Comparison of ENCODE assay signal across 8 cellular contexts in the genomic region with DNA sequence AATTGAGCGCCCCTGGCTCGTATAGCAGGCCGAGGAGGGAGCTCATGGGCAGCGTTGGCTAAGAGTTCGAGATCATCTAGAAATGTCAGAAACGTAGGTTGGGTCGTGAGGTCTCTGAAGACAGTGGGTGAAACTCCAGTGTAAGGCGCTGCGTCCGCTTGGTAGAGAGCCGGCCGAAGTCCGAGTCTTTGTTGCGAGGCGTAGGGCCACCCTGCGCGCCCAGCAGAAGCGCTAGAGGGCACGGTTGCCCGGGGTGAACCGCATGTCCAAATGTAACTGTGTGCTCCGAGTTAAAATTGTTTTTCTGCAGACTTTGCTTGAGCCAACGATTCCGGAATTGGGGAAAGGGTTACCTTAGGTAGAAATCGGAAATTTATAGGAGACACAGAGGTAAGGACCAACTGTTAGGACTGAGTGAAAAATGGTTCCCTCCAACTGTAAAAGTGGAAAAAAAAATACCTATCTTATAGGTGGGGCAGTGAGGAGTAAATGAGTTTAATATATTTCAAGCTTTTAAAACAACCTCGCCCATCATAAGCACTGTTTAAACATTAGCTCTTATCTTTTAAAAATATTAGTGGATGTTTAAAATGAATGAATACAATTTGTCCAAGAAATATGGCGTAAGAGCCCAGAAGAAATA. TPM values are rescaled to one million over a fixed set of nuclear protein-coding genes. Genes with fewer than 3 reads are reported as not detected.
DNase-seq lines count a peak whose midpoint lies in the region; ATAC-seq and TF ChIP-seq lines count a peak whose summit lies in the region.

No MANE protein-coding gene starts in this region.

- H3K27ac Mint-ChIP-seq in type B pancreatic cell: peak overlapping the region; percentile 99

- peak overlapping the region; percentile 96 for H3K4me2 ChIP-seq in fibroblast of lung (ENCODE audit: extremely low read depth, insufficient read depth, low read length)

- H3K9ac ChIP-seq in fibroblast of lung (ENCODE audit: insufficient read depth, low read length): peak overlapping the region; percentile 82

- H3K4me3 ChIP-seq in AG04449 (ENCODE audit: low read depth, low read length) (peak overlapping the region; percentile 89), fibroblast of lung (replicated peaks in 1 of 4; ENCODE audit: control extremely low read depth in 1 of 4, insufficient read depth in 1 of 4, low read depth in 3 of 4, low read length in 4 of 4) (peak overlapping the region; percentile 76 to 97 (median 90)), muscle layer of duodenum (ENCODE audit: low read depth in 1 of 2, low read length in 2 of 2) (peak overlapping the region; percentile 75 to 87)

- H3K9me3 ChIP-seq in fibroblast of lung (ENCODE audit: control insufficient read depth, insufficient read depth, low read depth, low read length) (no peaks in the 10 kb centered on the region), muscle layer of duodenum (ENCODE audit: control insufficient read depth in 1 of 2, low read length in 2 of 2) (no peaks in the 10 kb centered on the region)

- H3K4me1 ChIP-seq in fibroblast of lung (ENCODE audit: control insufficient read depth, extremely low read depth, insufficient read depth, low read length): peaks cover 8% of the 10 kb centered on the region
- peaks cover 16 to 18% of the 10 kb centered on the region in 2 donors for H3K4me1 ChIP-seq in muscle layer of duodenum (ENCODE audit: control insufficient read depth in 1 of 2, insufficient read depth in 2 of 2, low read length in 2 of 2)

- H3K36me3 ChIP-seq in fibroblast of lung (ENCODE audit: control insufficient read depth, insufficient read depth, low read length) (no peaks in the 10 kb centered on the region), muscle layer of duodenum (ENCODE audit: control insufficient read depth in 1 of 2, insufficient read depth in 2 of 2, low read length in 2 of 2) (no peaks in the 10 kb centered on the region)

- H3K4me1 Mint-ChIP-seq in type B pancreatic cell (ENCODE audit: unreplicated experiment): peaks cover 35% of the 10 kb centered on the region

- TF ChIP-seq CTCF in AG04449 (IDR thresholded peaks at IDR 0.05; ENCODE audit: insufficient read depth, low read length, missing control alignments) (peak; percentile 65), GM12873 (IDR thresholded peaks at IDR 0.05; ENCODE audit: insufficient read depth, low read depth, low read length, missing control alignments) (peak; percentile 51), fibroblast of lung (conservative IDR thresholded peaks at IDR 0.05 in 1 of 2, IDR thresholded peaks at IDR 0.05 in 1 of 2; ENCODE audit: low read depth in 1 of 2, low read length in 2 of 2) (peak; percentile 31 to 59), type B pancreatic cell (conservative IDR thresholded peaks at IDR 0.05) (peak; percentile 59)

- peaks cover 5% of the 10 kb centered on the region for H3K36me3 Mint-ChIP-seq in type B pancreatic cell

- POLR2A ChIA-PET in AG04449 (lab: Yijun Ruan, JAX): interaction anchor here (0.8 to 1.9 kb wide), 12 partner anchors 11 to 218 kb away, joined by 3 to 12 read pairs (median 4); a partner anchor contains a TSS

- H3K9me3 Mint-ChIP-seq in type B pancreatic cell: no peaks in the 10 kb centered on the region

- H2AFZ ChIP-seq in fibroblast of lung (ENCODE audit: low read length): peak overlapping the region; percentile 97

- H3K27ac ChIP-seq in fibroblast of lung (ENCODE audit: insufficient read depth, low read length) (peak overlapping the region; percentile 97), muscle layer of duodenum (ENCODE audit: low read length) (peak overlapping the region; percentile 97)

- DNase-seq in AG04449 (ENCODE audit: low read depth, low spot score) (no peak), NCI-H510A (lab: John Stamatoyannopoulos, UW) (peak; percentile 42), fibroblast of lung (ENCODE audit: low read depth in 2 of 2) (peak; percentile 52 to 65), type B pancreatic cell (ENCODE audit: extremely low spot score, unreplicated experiment) (no peak)
- peak; percentile 16 to 19 for DNase-seq in activated T-helper 1 cell treated with anti-CD3 and anti-CD28 coated beads, Interleukin-2, amount 50 U/mL, for 16 hours (ENCODE audit: low read depth in 1 of 2, low spot score in 1 of 2)

- peak overlapping the region; percentile 98 for H3K4me3 Mint-ChIP-seq in type B pancreatic cell

- H3K27me3 ChIP-seq in fibroblast of lung (ENCODE audit: control insufficient read depth, insufficient read depth, low read length): no peaks in the 10 kb centered on the region
- H3K27me3 ChIP-seq in muscle layer of duodenum (ENCODE audit: low read depth, low read length): no peaks in the 10 kb centered on the region

- CTCF ChIA-PET in AG04449 (lab: Yijun Ruan, JAX): interaction anchor here (0.5 to 5.8 kb wide), 18 partner anchors 8 to 378 kb away, joined by 3 to 53 read pairs (median 4); a partner anchor contains a TSS

- no peaks in the 10 kb centered on the region for H4K20me1 ChIP-seq in fibroblast of lung (ENCODE audit: control insufficient read depth, extremely low read depth, insufficient read depth, low read length)

- H3K27me3 Mint-ChIP-seq in type B pancreatic cell: peaks cover 8% of the 10 kb centered on the region

- H3K79me2 ChIP-seq in fibroblast of lung (ENCODE audit: control insufficient read depth, insufficient read depth, low read length): peaks cover 37% of the 10 kb centered on the region

- peak; percentile 1 for ATAC-seq in HG03039 (IDR thresholded peaks at IDR 0.05; ENCODE audit: unreplicated experiment)

RNA-seq across cellular contexts. Expression of a gene that starts 1.0 kb away (rescaled TPM):
- 28.9 and 31.1 TPM in 2 replicates for total RNA-seq in fibroblast of lung
- 17.5 and 29.7 TPM in 2 replicates for polyA plus RNA-seq in fibroblast of lung
- 16.6 and 22.7 TPM in 2 replicates for polyA plus RNA-seq in fibroblast of lung (2012)
- 132 and 142 TPM in 2 replicates for polyA minus RNA-seq in fibroblast of lung (ENCODE audit: low replicate concordance)
- 18.2 and 26.6 TPM in 2 replicates for total RNA-seq in type B pancreatic cell (ENCODE audit: low replicate concordance)

Comparison
In these comparisons a context has a peak if more than half of its experiments do, and no peak if none do; other contexts are left out.
1. DNase-seq: peak in NCI-H510A (single experiment), activated T-helper 1 cell treated with anti-CD3 and anti-CD28 coated beads, Interleukin-2, amount 50 U/mL, for 16 hours (2 of 2) and fibroblast of lung (2 of 2); none in AG04449 (single experiment) and type B pancreatic cell (single experiment).
2. Peak in every context shown above with its lines, with median percentiles within 50 percentile points of each other: H3K4me3 ChIP-seq and CTCF ChIP-seq.